In the genomic region with DNA sequence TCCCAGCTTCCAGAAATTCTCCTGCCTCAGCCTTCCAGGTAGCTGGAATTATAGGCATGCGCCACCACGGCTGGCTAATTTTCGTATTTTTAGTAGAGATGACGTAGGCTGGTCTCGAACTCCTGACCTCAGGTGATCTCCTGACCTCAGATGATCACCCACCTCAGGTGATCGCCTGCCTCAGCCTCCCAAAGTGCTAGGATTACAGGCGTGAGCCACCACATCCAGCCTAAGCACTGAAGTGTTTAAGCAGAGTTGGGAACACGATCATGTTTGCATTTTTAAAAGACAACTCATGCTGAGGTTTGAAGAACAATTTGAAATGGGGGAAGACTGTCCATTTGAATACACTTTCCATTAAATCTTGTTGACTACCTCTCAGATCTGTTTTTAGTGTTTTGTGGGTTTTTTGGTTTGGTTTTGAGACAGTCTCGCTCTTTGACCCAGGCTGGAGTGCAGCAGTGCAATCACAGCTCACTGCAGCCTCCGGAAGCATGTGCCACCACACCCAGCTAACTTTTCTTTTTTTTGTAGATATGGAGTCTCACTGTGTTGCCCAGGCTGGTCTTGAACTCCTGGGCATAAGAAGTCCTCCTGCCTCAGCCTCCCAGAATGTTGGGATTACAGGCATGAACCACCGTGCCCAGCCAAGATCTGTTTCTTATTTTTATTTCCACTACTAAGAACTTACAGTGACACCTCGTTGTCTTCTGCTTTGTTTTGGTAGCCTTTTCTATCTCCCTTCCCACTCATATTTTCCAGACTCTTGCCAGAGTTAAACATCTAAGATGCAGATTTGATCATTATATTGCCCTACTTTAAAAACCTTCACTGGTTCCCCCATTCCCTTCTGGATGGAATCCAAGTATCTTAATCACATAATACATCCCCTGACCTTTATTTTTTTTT, we compare ENCODE assay signal across 8 cellular contexts. TPM values are rescaled to one million over a fixed set of nuclear protein-coding genes. Genes with fewer than 3 reads are reported as not detected.
DNase-seq lines count a peak whose midpoint lies in the region; ATAC-seq and TF ChIP-seq lines count a peak whose summit lies in the region.

No MANE protein-coding gene starts in this region.

- peak overlapping the region; percentile 62 to 72 for H3K4me3 Mint-ChIP-seq in stimulated activated naive B cell treated with anti-CD40 and anti-IgM and Interleukin-4, amounts not matched to agents 10 μg/mL and 1 μg/mL and 100 μg/mL, for 72 hours

- H3K9me3 Mint-ChIP-seq in stimulated activated naive B cell treated with anti-CD40 and anti-IgM and Interleukin-4, amounts not matched to agents 10 μg/mL and 1 μg/mL and 100 μg/mL, for 72 hours: no peaks in the 10 kb centered on the region

- H3K9me3 ChIP-seq in esophagus squamous epithelium: no peaks in the 10 kb centered on the region

- ATAC-seq in HG03039 (IDR thresholded peaks at IDR 0.05; ENCODE audit: unreplicated experiment): peak; percentile 96
- ATAC-seq in stimulated activated naive B cell treated with anti-CD40 and anti-IgM and Interleukin-4, amounts not matched to agents 10 μg/mL and 1 μg/mL and 100 μg/mL, for 72 hours (replicated peaks): peak; percentile 97

- no peaks in the 10 kb centered on the region for H3K27me3 ChIP-seq in esophagus squamous epithelium

- peaks cover 0 to 58% (median 0%) of the 10 kb centered on the region in 3 donors for H3K36me3 ChIP-seq in esophagus squamous epithelium

- peaks cover 5 to 13% (median 9%) of the 10 kb centered on the region in 3 donors for H3K4me1 ChIP-seq in esophagus squamous epithelium

- in situ Hi-C loops in KBM-7 (cut with MboI; ENCODE audit: low pct_unique_long_range_greater_than_20kb, low sequenced_read_pairs): no loop called here

- TF ChIP-seq CTCF in esophagus squamous epithelium (IDR thresholded peaks at IDR 0.05): no peak

- H3K27ac ChIP-seq in esophagus squamous epithelium: no peak overlapping the region

- H3K4me1 Mint-ChIP-seq in stimulated activated naive B cell treated with anti-CD40 and anti-IgM and Interleukin-4, amounts not matched to agents 10 μg/mL and 1 μg/mL and 100 μg/mL, for 72 hours: peaks cover 35 to 53% of the 10 kb centered on the region in 2 donors

- peak; percentile 29 for DNase-seq in activated gamma-delta T cell treated with Interleukin-2 at 50 U/mL for 16 hours
- DNase-seq in activated gamma-delta T cell (lab: John Stamatoyannopoulos, UW): no peak
- peak; percentile 41 for DNase-seq in activated CD8-positive, alpha-beta memory T cell treated with anti-CD3 and anti-CD28 coated beads for 24 hours
- peak; percentile 59 for DNase-seq in stimulated activated naive B cell treated with anti-CD40 and anti-IgM and Interleukin-4, amounts not matched to agents 10 μg/mL and 1 μg/mL and 100 μg/mL, for 72 hours
- DNase-seq in NCI-H510A treated with DMSO at 0.1 percent for 48 hours (lab: John Stamatoyannopoulos, UW): no peak
- no peak for DNase-seq in esophagus squamous epithelium (lab: John Stamatoyannopoulos, UW)
- DNase-seq in KBM-7: no peak

- H3K27me3 Mint-ChIP-seq in stimulated activated naive B cell treated with anti-CD40 and anti-IgM and Interleukin-4, amounts not matched to agents 10 μg/mL and 1 μg/mL and 100 μg/mL, for 72 hours: no peaks in the 10 kb centered on the region

- peaks cover 58 to 59% of the 10 kb centered on the region in 2 donors for H3K36me3 Mint-ChIP-seq in stimulated activated naive B cell treated with anti-CD40 and anti-IgM and Interleukin-4, amounts not matched to agents 10 μg/mL and 1 μg/mL and 100 μg/mL, for 72 hours

- no peak for TF ChIP-seq POLR2A in esophagus squamous epithelium (IDR thresholded peaks at IDR 0.05)

- H3K4me3 ChIP-seq in esophagus squamous epithelium: no peak overlapping the region

- 81 to 88% methylated on average over 12 of the region's 12 CpGs for WGBS in esophagus squamous epithelium, 2 donors

- H3K27ac Mint-ChIP-seq in stimulated activated naive B cell treated with anti-CD40 and anti-IgM and Interleukin-4, amounts not matched to agents 10 μg/mL and 1 μg/mL and 100 μg/mL, for 72 hours: peak overlapping the region; percentile 95

- intact Hi-C loops in esophagus squamous epithelium (cut with DNase I): no loop called here

RNA-seq across cellular contexts. Expression of a gene that starts 5.5 kb away (rescaled TPM):
- 10 to 100 TPM in 3 of 4 donors, 1 to 10 TPM in 1; 6.0 to 17.2 (median 11.3) TPM for total RNA-seq in esophagus squamous epithelium

RNA-seq across cellular contexts. Expression of a gene that starts 15.5 kb away (rescaled TPM):
- 10 to 100 TPM; 13.1 to 44.6 (median 20.8) TPM for total RNA-seq in esophagus squamous epithelium

RNA-seq across cellular contexts. Expression of a gene that starts 59.1 kb away (rescaled TPM):
- total RNA-seq in esophagus squamous epithelium: not detected

Comparison
In these comparisons a context has a peak if more than half of its experiments do, and no peak if none do; other contexts are left out.
1. DNase-seq: peak in activated gamma-delta T cell treated with Interleukin-2 at 50 U/mL for 16 hours (single experiment), activated CD8-positive, alpha-beta memory T cell treated with anti-CD3 and anti-CD28 coated beads for 24 hours (single experiment) and stimulated activated naive B cell treated with anti-CD40 and anti-IgM and Interleukin-4, amounts not matched to agents 10 μg/mL and 1 μg/mL and 100 μg/mL, for 72 hours (single experiment); none in activated gamma-delta T cell (single experiment), NCI-H510A treated with DMSO at 0.1 percent for 48 hours (single experiment), esophagus squamous epithelium (single experiment) and KBM-7 (single experiment).